Comparison of ENCODE assay signal across 1 cellular context in genomic region chr6:119348308-119349040, GRCh38.
A peak's percentile ranks its signal among the peaks of the same experiment; 100 is the strongest.
TF ChIP-seq lines count a peak whose summit lies in the region.

No MANE protein-coding gene starts in this region.

TF ChIP-seq in HepG2, 621 proteins besides CTCF, POLR2A, EP300 and RAD21 (continued from another document and continues in another):
- TF ChIP-seq ZBTB2 (CRISPR knock-in tag; IDR thresholded peaks at IDR 0.05; ENCODE audit: low read depth) (no peak), ZFP90 (CRISPR knock-in tag; IDR thresholded peaks at IDR 0.05; ENCODE audit: borderline replicate concordance) (0 out of 2 replicates have a peak, but pooled peaks have one; percentile 23), ZNF878 (CRISPR knock-in tag; IDR thresholded peaks at IDR 0.05) (no peak), NR2F6 (IDR thresholded peaks at IDR 0.05) (peak; percentile 70; the same call in 1 of the 2 replicates), NR2F6 (CRISPR knock-in tag; IDR thresholded peaks at IDR 0.05) (peak; percentile 76), PAXIP1 (CRISPR knock-in tag; conservative IDR thresholded peaks at IDR 0.05) (no peak; the same call in none of the 2 replicates), ZNF142 (CRISPR knock-in tag; IDR thresholded peaks at IDR 0.05) (peak; percentile 99), ZNF530 (CRISPR knock-in tag; IDR thresholded peaks at IDR 0.05; ENCODE audit: low read depth) (no peak), JDP2 (CRISPR knock-in tag; IDR thresholded peaks at IDR 0.05; ENCODE audit: borderline replicate concordance) (no peak), ZNF263 (CRISPR knock-in tag; IDR thresholded peaks at IDR 0.05) (no peak), GABPB1 (CRISPR knock-in tag; IDR thresholded peaks at IDR 0.05) (peak; percentile 50; the same call in 1 of the 2 replicates), HIVEP1 (CRISPR knock-in tag; IDR thresholded peaks at IDR 0.05) (peak; percentile 65; the same call in 1 of the 2 replicates), CHD2 (IDR thresholded peaks at IDR 0.05; ENCODE audit: low read depth, low read length) (no peak), ZBTB4 (CRISPR knock-in tag; IDR thresholded peaks at IDR 0.05; ENCODE audit: borderline replicate concordance) (no peak; the same call in 1 of the 2 replicates), ZNF563 (CRISPR knock-in tag; IDR thresholded peaks at IDR 0.05) (no peak; the same call in 1 of the 2 replicates), ZNF547 (CRISPR knock-in tag; IDR thresholded peaks at IDR 0.05) (no peak), ZNF232 (CRISPR knock-in tag; IDR thresholded peaks at IDR 0.05; ENCODE audit: borderline replicate concordance) (peak; percentile 30; the same call in 1 of the 2 replicates), GPBP1L1 (CRISPR knock-in tag; IDR thresholded peaks at IDR 0.05) (no peak), ADNP (CRISPR knock-in tag; IDR thresholded peaks at IDR 0.05) (no peak), ZNF503 (CRISPR knock-in tag; IDR thresholded peaks at IDR 0.05) (peak; percentile 82), RBM39 (IDR thresholded peaks at IDR 0.05; ENCODE audit: low read depth, low read length, poor library complexity, severe bottlenecking) (peak; percentile 22), ZNF230 (CRISPR knock-in tag; IDR thresholded peaks at IDR 0.05) (peak; percentile 42; the same call in 1 of the 2 replicates), FOXM1 (CRISPR knock-in tag; IDR thresholded peaks at IDR 0.05) (no peak), PLRG1 (conservative IDR thresholded peaks at IDR 0.05) (no peak), ZFYVE20 (CRISPR knock-in tag; IDR thresholded peaks at IDR 0.05; ENCODE audit: borderline replicate concordance, low read depth) (no peak), PREB (CRISPR knock-in tag; IDR thresholded peaks at IDR 0.05) (no peak), THAP7 (CRISPR knock-in tag; IDR thresholded peaks at IDR 0.05) (no peak; the same call in 1 of the 2 replicates), GLMP (CRISPR knock-in tag; IDR thresholded peaks at IDR 0.05; ENCODE audit: borderline replicate concordance) (no peak), ZMYM3 (CRISPR knock-in tag; IDR thresholded peaks at IDR 0.05) (no peak), RXRB (CRISPR knock-in tag; IDR thresholded peaks at IDR 0.05; ENCODE audit: borderline replicate concordance) (peak; percentile 22; the same call in 1 of the 2 replicates), ELK4 (CRISPR knock-in tag; IDR thresholded peaks at IDR 0.05; ENCODE audit: borderline replicate concordance) (no peak)
